Comparison of ENCODE assay signal across 9 cellular contexts in genomic region chr6:37049735-37049989, GRCh38. TPM values are rescaled to one million over a fixed set of nuclear protein-coding genes. Genes with fewer than 3 reads are reported as not detected.
DNase-seq lines count a peak whose midpoint lies in the region; ATAC-seq and TF ChIP-seq lines count a peak whose summit lies in the region.
"Had no signal": no experiment of that assay in that cellular context is flagged by ENCODE, and none has a peak within 500 bp of the region (broad histone marks: within the 10 kb centered on the region; RNA-seq: fewer than 3 reads in every experiment).

No MANE protein-coding gene starts in this region.

- H3K27me3 ChIP-seq in DND-41 (ENCODE audit: insufficient read depth, low read length, poor library complexity) = no peaks in the 10 kb centered on the region
- H3K27me3 ChIP-seq in Karpas-422 (ENCODE audit: low read length) = no peaks in the 10 kb centered on the region
- no peaks in the 10 kb centered on the region for H3K27me3 ChIP-seq in colonic mucosa
- peaks cover 0 to 9% of the 10 kb centered on the region in 2 experiments for H3K27me3 ChIP-seq in mesenchymal stem cell (ENCODE audit: control insufficient read depth in 1 of 2, insufficient read depth in 1 of 2, low read length in 2 of 2)

- H2BK5ac ChIP-seq in mesenchymal stem cell (ENCODE audit: low read depth, low read length, poor library complexity, severe bottlenecking) = no peak overlapping the region

- peak overlapping the region; percentile 60 for H3K4me2 ChIP-seq in DND-41 (ENCODE audit: insufficient read depth, low read length)
- H3K4me2 ChIP-seq in Karpas-422 (ENCODE audit: low read depth, low read length, poor library complexity, severe bottlenecking) = peak overlapping the region; percentile 41
- no peak overlapping the region for H3K4me2 ChIP-seq in mesenchymal stem cell (ENCODE audit: low read length, poor library complexity, severe bottlenecking)

- H2BK120ac ChIP-seq in mesenchymal stem cell (ENCODE audit: low read depth, low read length) = no peak overlapping the region

- no peak overlapping the region for H3K18ac ChIP-seq in mesenchymal stem cell (ENCODE audit: low read depth in 1 of 2, low read length in 2 of 2)

- 97% methylated on average over 5 of the region's 5 CpGs for WGBS in mesenchymal stem cell

- H3K36me3 ChIP-seq in DND-41 (ENCODE audit: insufficient read depth, low read length) (no peaks in the 10 kb centered on the region), Karpas-422 (ENCODE audit: insufficient read depth, low read length) (no peaks in the 10 kb centered on the region), colonic mucosa (no peaks in the 10 kb centered on the region), mesenchymal stem cell (ENCODE audit: control insufficient read depth in 1 of 2, insufficient read depth in 2 of 2, low read depth in 1 of 2, low read length in 2 of 2) (no peaks in the 10 kb centered on the region)

- no peak overlapping the region for H3K4ac ChIP-seq in mesenchymal stem cell (ENCODE audit: low read depth in 1 of 2, low read length in 2 of 2)

- TF ChIP-seq CTCF in DND-41 (IDR thresholded peaks at IDR 0.05; ENCODE audit: borderline replicate concordance, extremely low read depth, low read length, poor library complexity, severe bottlenecking) = no peak
- no peak for TF ChIP-seq CTCF in colonic mucosa (IDR thresholded peaks at IDR 0.05)

- no peaks in the 10 kb centered on the region for H3K9me2 ChIP-seq in Karpas-422 (replicated peaks; ENCODE audit: insufficient read depth, low read length)

- no peak for ATAC-seq in DND-41 (ENCODE audit: insufficient read depth, low read depth)

- H4K91ac ChIP-seq in mesenchymal stem cell (ENCODE audit: low read length) = no peak overlapping the region

- peak overlapping the region; percentile 48 for H2AFZ ChIP-seq in DND-41 (ENCODE audit: low read depth, low read length)
- H2AFZ ChIP-seq in Karpas-422 (ENCODE audit: low read length) = 0 out of 2 replicates have a peak overlapping the region, but pooled peaks have one; percentile 32
- no peak overlapping the region for H2AFZ ChIP-seq in mesenchymal stem cell (ENCODE audit: low read depth, low read length)

- no peak overlapping the region for H2BK15ac ChIP-seq in mesenchymal stem cell (ENCODE audit: low read depth, poor library complexity, severe bottlenecking)

- H4K20me1 ChIP-seq in DND-41 (ENCODE audit: insufficient read depth, low read length) (no peaks in the 10 kb centered on the region), Karpas-422 (ENCODE audit: insufficient read depth, low read depth, low read length) (no peaks in the 10 kb centered on the region)

- H2AK5ac ChIP-seq in mesenchymal stem cell (ENCODE audit: low read length, severe bottlenecking) = no peak overlapping the region

- H3K27ac ChIP-seq in DND-41 (ENCODE audit: low read length) = peak overlapping the region; percentile 94
- H3K27ac ChIP-seq in Karpas-422 (ENCODE audit: low read length) = no peak overlapping the region
- peak overlapping the region; percentile 53 for H3K27ac ChIP-seq in colonic mucosa
- H3K27ac ChIP-seq in skin epidermis = peak overlapping the region in 20 of 21 experiments; percentile 43 to 87 (median 68)
- H3K27ac ChIP-seq in mesenchymal stem cell (ENCODE audit: low read length, poor library complexity, severe bottlenecking) = no peak overlapping the region

- intact Hi-C loops in colonic mucosa (cut with DNase I) = no loop called here

- H3K79me2 ChIP-seq in DND-41 (ENCODE audit: insufficient read depth, low read length) (no peaks in the 10 kb centered on the region), Karpas-422 (ENCODE audit: low read length) (no peaks in the 10 kb centered on the region)

- DNase-seq in DND-41 = no peak
- no peak for DNase-seq in Karpas-422
- DNase-seq in colonic mucosa = no peak
- no peak for DNase-seq in activated gamma-delta T cell (lab: John Stamatoyannopoulos, UW)
- DNase-seq in HPDE6-E6E7 (ENCODE audit: extremely low spot score) = no peak
- DNase-seq in mesenchymal stem cell = no peak
- DNase-seq: HFFc6, NCI-H226 had no signal

- H3K23ac ChIP-seq in mesenchymal stem cell (ENCODE audit: low read length in 2 of 2) = no peak overlapping the region

- no peak overlapping the region for H4K8ac ChIP-seq in mesenchymal stem cell (ENCODE audit: low read length)

- no peak overlapping the region for H3K14ac ChIP-seq in mesenchymal stem cell (ENCODE audit: low read length in 2 of 2)

- H2BK12ac ChIP-seq in mesenchymal stem cell (ENCODE audit: low read length in 2 of 2) = no peak overlapping the region

- H3K9me3 ChIP-seq in DND-41 (ENCODE audit: insufficient read depth, low read length, severe bottlenecking) (no peaks in the 10 kb centered on the region), Karpas-422 (ENCODE audit: low read length) (no peaks in the 10 kb centered on the region), colonic mucosa (no peaks in the 10 kb centered on the region), mesenchymal stem cell (ENCODE audit: control insufficient read depth, low read length) (no peaks in the 10 kb centered on the region)

- H3K9ac ChIP-seq in DND-41 (ENCODE audit: low read depth, low read length) (peak overlapping the region; percentile 55), Karpas-422 (ENCODE audit: low read length) (no peak overlapping the region), colonic mucosa (ENCODE audit: low read depth in 2 of 2, low read length in 2 of 2) (no peak overlapping the region), mesenchymal stem cell (ENCODE audit: low read length) (no peak overlapping the region)

- H3K4me3 ChIP-seq in DND-41 (ENCODE audit: low read depth in 1 of 2, low read length in 2 of 2) (peak overlapping the region in 1 of 2 experiments; percentile 44; a peak in 1 of 4 replicates), Karpas-422 (ENCODE audit: low read length) (no peak overlapping the region), colonic mucosa (no peak overlapping the region), skin epidermis (no peak overlapping the region), mesenchymal stem cell (ENCODE audit: insufficient read depth in 1 of 2, low read depth in 1 of 2, low read length in 2 of 2) (no peak overlapping the region)

- H3K79me1 ChIP-seq in mesenchymal stem cell (replicated peaks; ENCODE audit: low read length, poor library complexity, severe bottlenecking) = no peaks in the 10 kb centered on the region

- H3K4me1 ChIP-seq in DND-41 (ENCODE audit: insufficient read depth, low read length) (peaks cover 71% of the 10 kb centered on the region), Karpas-422 (ENCODE audit: low read length) (peaks cover 16% of the 10 kb centered on the region), colonic mucosa (peaks cover 14% of the 10 kb centered on the region), mesenchymal stem cell (ENCODE audit: control insufficient read depth, insufficient read depth, low read depth, low read length) (peaks cover 19% of the 10 kb centered on the region)

RNA-seq across cellular contexts. Expression of gene FGD2, which starts 44.2 kb away (rescaled TPM):
- total RNA-seq in Karpas-422 (2014; rRNA removed; shearing (Covaris generic); ENCODE audit: low replicate concordance) = 37.1 and 53.0 TPM in 2 replicates
- 1 to 10 TPM; 3.6 to 3.8 TPM for total RNA-seq in colonic mucosa
- 0.03 TPM for polyA plus RNA-seq in mesenchymal stem cell (2013, experiment 1 of 2)
- polyA plus RNA-seq in mesenchymal stem cell (2013, experiment 2 of 2) = not detected
- total RNA-seq: HFFc6 had no signal

Comparison
In these comparisons a context has a peak if more than half of its experiments do, and no peak if none do; other contexts are left out.
1. H3K27ac ChIP-seq: peak in DND-41 (single experiment), colonic mucosa (single experiment) and skin epidermis (20 of 21); none in Karpas-422 (single experiment) and mesenchymal stem cell (single experiment).